19 cellular contexts compared by ENCODE assay signal in genomic region chr14:23344481-23344880, GRCh38. TPM values are rescaled to one million over a fixed set of nuclear protein-coding genes. Genes with fewer than 3 reads are reported as not detected.
A peak's percentile ranks its signal among the peaks of the same experiment; 100 is the strongest.
DNase-seq lines count a peak whose midpoint lies in the region; FAIRE-seq and TF ChIP-seq lines count a peak whose summit lies in the region.
"Had no signal": no experiment of that assay in that cellular context is flagged by ENCODE, and none has a peak within 500 bp of the region (broad histone marks: within the 10 kb centered on the region; RNA-seq: fewer than 3 reads in every experiment).

No MANE protein-coding gene starts in this region.

- WGBS in small intestine, 3 donors, result 53 to 57% (median 53%) methylated on average over 3 of the region's 3 CpGs

- no peak overlapping the region for H3K4me2 ChIP-seq in OCI-LY3 (ENCODE audit: low read length)
- H3K4me2 ChIP-seq: A549 had no signal

- H3K4me3 ChIP-seq in BJ (ENCODE audit: low read depth, low read length) (no peak overlapping the region), OCI-LY3 (ENCODE audit: low read length) (no peak overlapping the region), small intestine (ENCODE audit: low read depth in 1 of 2, low read length in 2 of 2) (no peak overlapping the region)
- H3K4me3 ChIP-seq: A549 had no signal

- no peak for FAIRE-seq in small intestine (lab: Jason Lieb, UNC)
- FAIRE-seq: A549, H54 had no signal

- H3K27me3 ChIP-seq in BJ (ENCODE audit: control insufficient read depth, insufficient read depth, low read length), result no peaks in the 10 kb centered on the region
- H3K27me3 ChIP-seq in OCI-LY3 (ENCODE audit: low read depth, low read length), result no peaks in the 10 kb centered on the region; the same call in 1 of the 2 replicates
- no peaks in the 10 kb centered on the region for H3K27me3 ChIP-seq in small intestine (ENCODE audit: control insufficient read depth in 2 of 2, insufficient read depth in 2 of 2, low read length in 2 of 2)

- H3K27me3 Mint-ChIP-seq in neural crest cell (ENCODE audit: low read depth), result no peaks in the 10 kb centered on the region

- no peak overlapping the region for H3K9ac ChIP-seq in OCI-LY3 (ENCODE audit: low read length)

- H4K20me1 ChIP-seq in OCI-LY3 (ENCODE audit: insufficient read depth, low read length), result no peaks in the 10 kb centered on the region

- H3K4me1 Mint-ChIP-seq in neural crest cell, result no peaks in the 10 kb centered on the region
- H3K4me1 Mint-ChIP-seq: CD4-positive, alpha-beta memory T cell had no signal

- H3K4me1 ChIP-seq in OCI-LY3 (ENCODE audit: low read length) (no peaks in the 10 kb centered on the region), small intestine (ENCODE audit: control insufficient read depth in 2 of 2, insufficient read depth in 1 of 2, low read depth in 1 of 2, low read length in 1 of 2) (no peaks in the 10 kb centered on the region)
- H3K4me1 ChIP-seq: A549 had no signal

- H3K27ac ChIP-seq in OCI-LY3 (ENCODE audit: low read length) (no peak overlapping the region), small intestine (ENCODE audit: low read depth in 1 of 2, low read length in 1 of 2) (no peak overlapping the region)
- H3K27ac ChIP-seq: A549, HL-60 had no signal

- H3K36me3 ChIP-seq in BJ (ENCODE audit: control insufficient read depth, insufficient read depth, low read length) (no peaks in the 10 kb centered on the region), OCI-LY3 (replicated peaks; ENCODE audit: low read depth, low read length) (no peaks in the 10 kb centered on the region), small intestine (ENCODE audit: control insufficient read depth in 2 of 2, insufficient read depth in 2 of 2, low read length in 2 of 2) (no peaks in the 10 kb centered on the region)

- DNase-seq in BJ (ENCODE audit: low read depth) (no peak), ecto neural progenitor cell (ENCODE audit: low spot score) (peak; percentile 33), neural crest cell (ENCODE audit: low read depth, low spot score) (no peak), small intestine (no peak), COLO829 (ENCODE audit: low spot score) (no peak), NCI-H2196 treated with DMSO at 0.1 percent for 48 hours (lab: John Stamatoyannopoulos, UW; ENCODE audit: unreplicated experiment) (no peak)
- DNase-seq: AML-193; CD4-positive, alpha-beta memory T cell; KBM-7; NCI-H1092 treated with DMSO at 0.1 percent for 48 hours; NCI-H1694 treated with DMSO at 0.1 percent for 48 hours; NCI-H748 treated with DMSO at 0.1 percent for 48 hours had no signal

- H3K9me3 Mint-ChIP-seq in neural crest cell, result peaks cover 6% of the 10 kb centered on the region

- H3K4me3 Mint-ChIP-seq in neural crest cell, result no peak overlapping the region
- H3K4me3 Mint-ChIP-seq: CD4-positive, alpha-beta memory T cell had no signal

- H3K79me2 ChIP-seq in OCI-LY3 (ENCODE audit: low read length), result no peaks in the 10 kb centered on the region

- peak overlapping the region; percentile 12; the same call in 1 of the 2 replicates for H2AFZ ChIP-seq in OCI-LY3 (ENCODE audit: low read depth, low read length)

- TF ChIP-seq CTCF in BJ (IDR thresholded peaks at IDR 0.05; ENCODE audit: insufficient read depth, low read depth, low read length) (0 out of 2 replicates have a peak, but pooled peaks have one; percentile 2), OCI-LY3 (IDR thresholded peaks at IDR 0.05; ENCODE audit: low read depth, low read length) (no peak), neural crest cell (conservative IDR thresholded peaks at IDR 0.05) (peak; percentile 25)

- peaks cover under 1% of the 10 kb centered on the region for H3K36me3 Mint-ChIP-seq in neural crest cell (ENCODE audit: low read depth)
- H3K36me3 Mint-ChIP-seq: CD4-positive, alpha-beta memory T cell had no signal

- CTCF ChIA-PET in BJ (lab: Yijun Ruan, JAX), result interaction anchor here (4.2 kb wide), 1 partner anchor 35 kb away, joined by 15 read pairs; no protein-coding TSS in a partner anchor

- H3K27ac Mint-ChIP-seq in neural crest cell (ENCODE audit: unreplicated experiment), result no peak overlapping the region
- H3K27ac Mint-ChIP-seq: CD4-positive, alpha-beta memory T cell had no signal

- H3K9me3 ChIP-seq in OCI-LY3 (ENCODE audit: insufficient read depth, low read length) (peaks cover 14% of the 10 kb centered on the region; the same call in 1 of the 2 replicates), small intestine (ENCODE audit: control insufficient read depth, low read depth) (no peaks in the 10 kb centered on the region)

- POLR2A ChIA-PET in BJ (lab: Charles Lee), result no interaction called here

RNA-seq across cellular contexts. Expression of gene SLC22A17, which starts 8.2 kb away (rescaled TPM):
- polyA plus RNA-seq in BJ (2011; rRNA removed) (9.0 and 14.0 TPM in 2 replicates), small intestine (10 to 100 TPM in 1 of 3 donors, 1 to 10 TPM in 1, under 1 TPM in 1; 0.67 to 12.7 (median 2.2) TPM)
- 5.3 and 5.5 TPM in 2 replicates for polyA minus RNA-seq in BJ (2011; rRNA and poly(A)+ RNA removed)
- total RNA-seq in neural crest cell, result 39.4 and 42.4 TPM in 2 replicates

RNA-seq across cellular contexts. Expression of gene EFS, which starts 20.5 kb away (rescaled TPM):
- polyA plus RNA-seq in BJ (2011; rRNA removed), result 1.5 and 2.7 TPM in 2 replicates
- polyA minus RNA-seq in BJ (2011; rRNA and poly(A)+ RNA removed), result 1.2 and 1.5 TPM in 2 replicates
- 100 and 104 TPM in 2 replicates for total RNA-seq in neural crest cell
- polyA plus RNA-seq in small intestine, result 1 to 10 TPM in 1 of 3 donors, under 1 TPM in 2; 0.54 to 3.0 (median 0.67) TPM
- total RNA-seq: CD4-positive, alpha-beta memory T cell; SK-MEL-5 had no signal
- polyA plus RNA-seq: A549; CD4-positive, alpha-beta memory T cell had no signal

RNA-seq across cellular contexts. Expression of gene PABPN1, which starts 23.2 kb away (rescaled TPM):
- polyA plus RNA-seq in BJ (2011; rRNA removed) (119 and 143 TPM in 2 replicates), small intestine (100 to 1,000 TPM; 119 to 170 (median 125) TPM)
- 33.7 and 40.5 TPM in 2 replicates for polyA minus RNA-seq in BJ (2011; rRNA and poly(A)+ RNA removed)
- total RNA-seq in neural crest cell, result 375 and 379 TPM in 2 replicates

RNA-seq across cellular contexts. Expression of gene IL25, which starts 28.1 kb away (rescaled TPM):
- polyA plus RNA-seq in BJ (2011; rRNA removed) (not detected in 2 replicates), small intestine (not detected)
- polyA minus RNA-seq in BJ (2011; rRNA and poly(A)+ RNA removed), result not detected in 2 replicates
- total RNA-seq in neural crest cell, result not detected in 2 replicates
- total RNA-seq: CD4-positive, alpha-beta memory T cell; Daoy; M059J; SK-MEL-5 had no signal
- polyA plus RNA-seq: A549; CD4-positive, alpha-beta memory T cell had no signal

RNA-seq across cellular contexts. Expression of gene CMTM5, which starts 32.4 kb away (rescaled TPM):
- polyA plus RNA-seq in BJ (2011; rRNA removed) (not detected in 2 replicates), small intestine (under 1 TPM in 1 of 3 donors, not detected in 2; 0.97 TPM)
- not detected in 2 replicates for polyA minus RNA-seq in BJ (2011; rRNA and poly(A)+ RNA removed)
- 2.0 and 3.1 TPM in 2 replicates for total RNA-seq in neural crest cell
- total RNA-seq: CD4-positive, alpha-beta memory T cell; Daoy; M059J; SK-MEL-5 had no signal
- polyA plus RNA-seq: A549; CD4-positive, alpha-beta memory T cell had no signal
